In genomic region chr10:81928119-81928518, GRCh38 we compare ENCODE assay signal across 39 cellular contexts. TPM values are rescaled to one million over a fixed set of nuclear protein-coding genes. Genes with fewer than 3 reads are reported as not detected.
DNase-seq lines count a peak whose midpoint lies in the region; ATAC-seq and TF ChIP-seq lines count a peak whose summit lies in the region.
"Had no signal": no experiment of that assay in that cellular context is flagged by ENCODE, and none has a peak within 500 bp of the region (broad histone marks: within the 10 kb centered on the region; RNA-seq: fewer than 3 reads in every experiment).

No MANE protein-coding gene starts in this region.

- H3K27ac ChIP-seq in GM23338 (ENCODE audit: low read depth) (no peak overlapping the region), neural cell (ENCODE audit: low read length) (no peak overlapping the region), substantia nigra (ENCODE audit: low read depth, low read length, poor library complexity, severe bottlenecking) (no peak overlapping the region)
- H3K27ac ChIP-seq: 22Rv1; A549; BLaER1; BLaER1 treated with 17β-estradiol and CSF1 and Interleukin-3, amounts not matched to agents 10 nM and 100 nM; C4-2B had no signal

- H3K36me3 ChIP-seq in GM23338 (ENCODE audit: insufficient read depth) (no peaks in the 10 kb centered on the region), H7 (replicated peaks; ENCODE audit: control insufficient read depth, insufficient read depth, low read length) (no peaks in the 10 kb centered on the region), neural cell (ENCODE audit: insufficient read depth, low read length) (no peaks in the 10 kb centered on the region)
- H3K36me3 ChIP-seq: BE2C had no signal

- H3K9ac ChIP-seq in neural cell (ENCODE audit: low read length) = no peak overlapping the region
- H3K9ac ChIP-seq: BLaER1; BLaER1 treated with 17β-estradiol and CSF1 and Interleukin-3, amounts not matched to agents 10 nM and 100 nM had no signal

- no peaks in the 10 kb centered on the region for H3K36me3 Mint-ChIP-seq in GM23338 (ENCODE audit: low read depth)
- H3K36me3 Mint-ChIP-seq in WTC11 = no peaks in the 10 kb centered on the region
- H3K36me3 Mint-ChIP-seq: CD14-positive monocyte; CD4-positive, alpha-beta memory T cell; CD4-positive, CD25-positive, alpha-beta regulatory T cell; CD8-positive, alpha-beta T cell had no signal

- peaks cover 7% of the 10 kb centered on the region; the same call in 2 of the 3 replicates for H3K4me1 Mint-ChIP-seq in GM23338
- peaks cover 9% of the 10 kb centered on the region for H3K4me1 Mint-ChIP-seq in WTC11
- H3K4me1 Mint-ChIP-seq: B cell; CD14-positive monocyte; CD4-positive, alpha-beta memory T cell; CD4-positive, CD25-positive, alpha-beta regulatory T cell; CD8-positive, alpha-beta memory T cell had no signal

- H3F3A ChIP-seq in GM23338 (replicated peaks; ENCODE audit: low read depth) = no peaks in the 10 kb centered on the region
- no peaks in the 10 kb centered on the region for H3F3A ChIP-seq in neural cell (ENCODE audit: insufficient read depth, low read length, poor library complexity, severe bottlenecking)

- TF ChIP-seq EP300 in neural cell (conservative IDR thresholded peaks at IDR 0.05; ENCODE audit: poor library complexity, severe bottlenecking) = no peak

- no peak overlapping the region for H3K27ac Mint-ChIP-seq in GM23338
- no peak overlapping the region for H3K27ac Mint-ChIP-seq in WTC11
- H3K27ac Mint-ChIP-seq: B cell; CD14-positive monocyte; CD4-positive, alpha-beta memory T cell; CD4-positive, alpha-beta T cell; CD8-positive, alpha-beta memory T cell; CD8-positive, alpha-beta T cell had no signal

- H4K20me1 ChIP-seq in GM23338 (replicated peaks; ENCODE audit: insufficient read depth) (no peaks in the 10 kb centered on the region), neural cell (ENCODE audit: insufficient read depth) (no peaks in the 10 kb centered on the region)

- no peak for DNase-seq in GM23338 (ENCODE audit: low spot score)
- DNase-seq in H7 = peak; percentile 16
- DNase-seq in WTC11 (ENCODE audit: low spot score) = no peak
- DNase-seq in NCI-H748 treated with DMSO at 0.1 percent for 48 hours (lab: John Stamatoyannopoulos, UW) = no peak
- DNase-seq in AG08396 (ENCODE audit: low spot score) = no peak
- no peak for DNase-seq in substantia nigra (lab: John Stamatoyannopoulos, UW)
- DNase-seq: 8988T; ACHN; AML-193; BE2C; C1 segment of cervical spinal cord; Caco-2; Calu3; CD4-positive, alpha-beta memory T cell; CD4-positive, alpha-beta T cell; CD4-positive, CD25-positive, alpha-beta regulatory T cell; CD8-positive, alpha-beta memory T cell; CD8-positive, alpha-beta T cell; COR-L47; DMS 273 treated with DMSO at 0.1 percent for 48 hours; DMS153; DMS53; DMS79; DMS79 treated with DMSO at 0.1 percent for 48 hours; DND-41; EL had no signal

- H3K9me2 ChIP-seq in GM23338 (ENCODE audit: insufficient read depth) (peaks cover 3% of the 10 kb centered on the region; the same call in 1 of the 2 replicates), neural cell (ENCODE audit: insufficient read depth, low read length) (no peaks in the 10 kb centered on the region)

- TF ChIP-seq RAD21 in neural cell (conservative IDR thresholded peaks at IDR 0.05) = no peak

- no peak for TF ChIP-seq CTCF in GM23338 (conservative IDR thresholded peaks at IDR 0.05; ENCODE audit: low read depth in 2 of 2)
- no peak for TF ChIP-seq CTCF in WTC11 (IDR thresholded peaks at IDR 0.05)
- TF ChIP-seq CTCF in neural cell (IDR thresholded peaks at IDR 0.05; ENCODE audit: poor library complexity, severe bottlenecking) = no peak

- H3K27me3 ChIP-seq in GM23338 (ENCODE audit: insufficient read depth) (no peaks in the 10 kb centered on the region), H7 (ENCODE audit: control insufficient read depth, insufficient read depth, low read length) (no peaks in the 10 kb centered on the region), neural cell (ENCODE audit: insufficient read depth, low read depth, low read length) (no peaks in the 10 kb centered on the region)
- H3K27me3 ChIP-seq: BE2C; BLaER1; BLaER1 treated with 17β-estradiol and CSF1 and Interleukin-3, amounts not matched to agents 10 nM and 100 nM had no signal

- H3K79me2 ChIP-seq in GM23338 (replicated peaks; ENCODE audit: insufficient read depth) = no peaks in the 10 kb centered on the region; the same call in 1 of the 2 replicates
- H3K79me2 ChIP-seq in neural cell (replicated peaks; ENCODE audit: insufficient read depth, low read length) = no peaks in the 10 kb centered on the region

- no peaks in the 10 kb centered on the region for H3K9me3 ChIP-seq in neural cell (ENCODE audit: low read length)
- H3K9me3 ChIP-seq: A549, BE2C, BLaER1, Caco-2 had no signal

- H3K4me3 ChIP-seq in GM23338 (no peak overlapping the region), H7 (ENCODE audit: insufficient read depth, low read depth, low read length) (no peak overlapping the region), neural cell (ENCODE audit: low read length) (no peak overlapping the region)
- H3K4me3 ChIP-seq: A549; BLaER1; BLaER1 treated with 17β-estradiol and CSF1 and Interleukin-3, amounts not matched to agents 10 nM and 100 nM had no signal

- H3K4me3 Mint-ChIP-seq in GM23338 (no peak overlapping the region), WTC11 (no peak overlapping the region)
- H3K4me3 Mint-ChIP-seq: B cell; CD14-positive monocyte; CD4-positive, alpha-beta memory T cell; CD4-positive, alpha-beta T cell; CD4-positive, CD25-positive, alpha-beta regulatory T cell; CD8-positive, alpha-beta memory T cell; CD8-positive, alpha-beta T cell had no signal

- H3K4me2 ChIP-seq in GM23338 (no peak overlapping the region), neural cell (ENCODE audit: low read length) (no peak overlapping the region)
- H3K4me2 ChIP-seq: A549; BLaER1; BLaER1 treated with 17β-estradiol and CSF1 and Interleukin-3, amounts not matched to agents 10 nM and 100 nM had no signal

- H3K27me3 Mint-ChIP-seq in GM23338 (ENCODE audit: insufficient read depth, low read depth, poor library complexity) = peaks cover 1% of the 10 kb centered on the region
- H3K27me3 Mint-ChIP-seq in WTC11 (ENCODE audit: low read depth) = no peaks in the 10 kb centered on the region
- H3K27me3 Mint-ChIP-seq: B cell; CD4-positive, alpha-beta memory T cell; CD4-positive, alpha-beta T cell; CD4-positive, CD25-positive, alpha-beta regulatory T cell; CD8-positive, alpha-beta memory T cell had no signal

- ATAC-seq in GM23338 (peak; percentile 63; the same call in 2 of the 3 replicates), WTC11 (peak; percentile 76; the same call in 1 of the 2 replicates), GM21717 (IDR thresholded peaks at IDR 0.05; ENCODE audit: unreplicated experiment) (no peak)
- ATAC-seq: A549; CD8-positive, alpha-beta T cell had no signal

- CTCF ChIA-PET in WTC11 (lab: Charles Lee) = no interaction called here

- POLR2A ChIA-PET in WTC11 (lab: Charles Lee) = no interaction called here

- no peaks in the 10 kb centered on the region for H3K9me3 Mint-ChIP-seq in GM23338
- peaks cover 4% of the 10 kb centered on the region; the same call in 1 of the 2 replicates for H3K9me3 Mint-ChIP-seq in WTC11
- H3K9me3 Mint-ChIP-seq: CD4-positive, alpha-beta T cell; CD8-positive, alpha-beta T cell had no signal

- H2AFZ ChIP-seq in GM23338 = no peak overlapping the region
- no peak overlapping the region for H2AFZ ChIP-seq in neural cell (ENCODE audit: low read depth, low read length)

- no peaks in the 10 kb centered on the region for H3K4me1 ChIP-seq in GM23338 (ENCODE audit: insufficient read depth)
- H3K4me1 ChIP-seq: A549, BE2C, Caco-2 had no signal

TF ChIP-seq in WTC11, 78 proteins besides CTCF, POLR2A, EP300 and RAD21:
- TF ChIP-seq GABPB1 (CRISPR knock-in tag; IDR thresholded peaks at IDR 0.05) = no peak
- TF ChIP-seq SMAD3 (CRISPR knock-in tag; IDR thresholded peaks at IDR 0.05; ENCODE audit: borderline replicate concordance) = no peak
- TF ChIP-seq MLX (CRISPR knock-in tag; IDR thresholded peaks at IDR 0.05) = no peak

TF ChIP-seq in neural cell, 6 proteins besides CTCF, POLR2A, EP300 and RAD21:
- TF ChIP-seq SMC3 (conservative IDR thresholded peaks at IDR 0.05; ENCODE audit: poor library complexity) (no peak), POLR2AphosphoS5 (IDR thresholded peaks at IDR 0.05) (peak; percentile 15), TAF1 (IDR thresholded peaks at IDR 0.05; ENCODE audit: low read depth) (no peak), REST (IDR thresholded peaks at IDR 0.05; ENCODE audit: borderline replicate concordance) (no peak), MXI1 (conservative IDR thresholded peaks at IDR 0.05; ENCODE audit: poor library complexity, severe bottlenecking) (no peak), EZH2 (IDR thresholded peaks at IDR 0.05; ENCODE audit: borderline replicate concordance, insufficient read depth, low read length, poor library complexity, severe bottlenecking) (no peak)

RNA-seq across cellular contexts. Expression of gene NRG3, which starts 53.1 kb away (rescaled TPM):
- total RNA-seq in GM23338 (2014; rRNA removed; shearing (Covaris generic)) = 3.1 and 3.9 TPM in 2 replicates
- 1.9 TPM in 2 replicates for polyA plus RNA-seq in GM23338 (2016; fragmentation: Nextera tagmentation; extraction: Ambion mirVana)
- total RNA-seq in H7 (2014; rRNA removed; shearing (Covaris generic)) = 0.62 and 0.78 TPM in 2 replicates
- 7.0 to 8.4 TPM (median 7.3 TPM) in 3 replicates for total RNA-seq in WTC11 (2021)
- polyA plus RNA-seq in neural cell = 12.7 and 14.0 TPM in 2 replicates
- 24.6 and 25.9 TPM in 2 replicates for polyA minus RNA-seq in neural cell
- total RNA-seq: A673; B cell; CD4-positive, alpha-beta memory T cell; CD4-positive, alpha-beta T cell; CD4-positive, CD25-positive, alpha-beta regulatory T cell; CD8-positive, alpha-beta memory T cell; CD8-positive, alpha-beta T cell; Daoy had no signal
- polyA plus RNA-seq: A549; AG04450; BJ; CD14-positive monocyte; CD4-positive, alpha-beta memory T cell; CD4-positive, CD25-positive, alpha-beta regulatory T cell; CD8-positive, alpha-beta memory T cell had no signal
